ENCODE assay signal across 10 cellular contexts in the genomic region with DNA sequence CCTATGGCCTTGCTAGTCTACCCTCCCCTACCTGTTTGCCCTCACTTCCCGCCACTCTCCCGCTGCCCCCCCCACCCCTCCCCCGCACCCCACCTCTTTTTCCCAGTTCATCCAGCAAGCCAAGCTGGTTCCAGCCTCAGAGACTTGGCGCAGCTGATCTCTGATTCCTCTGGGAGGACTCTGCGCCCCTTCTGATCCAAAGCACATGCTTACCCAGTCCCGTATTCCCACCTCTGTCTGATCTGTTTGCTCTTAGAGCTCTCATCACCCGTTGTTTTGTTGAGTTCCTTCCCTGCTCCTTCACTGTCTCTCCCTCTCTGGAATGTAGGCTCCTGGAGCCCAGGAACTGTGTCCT. TPM values are rescaled to one million over a fixed set of nuclear protein-coding genes. Genes with fewer than 3 reads are reported as not detected.
DNase-seq lines count a peak whose midpoint lies in the region; ATAC-seq and TF ChIP-seq lines count a peak whose summit lies in the region.
"Had no signal": no experiment of that assay in that cellular context is flagged by ENCODE, and none has a peak within 500 bp of the region (broad histone marks: within the 10 kb centered on the region; RNA-seq: fewer than 3 reads in every experiment).

No MANE protein-coding gene starts in this region.

- no peak for DNase-seq in CD4-positive, CD25-positive, alpha-beta regulatory T cell
- DNase-seq in HuH-7.5 (ENCODE audit: low spot score) = peak; percentile 48
- peak; percentile 6 for DNase-seq in natural killer cell treated with Interleukin-12 subunit alpha and Interleukin-12 subunit beta and Interleukin-15 and Interleukin-18, amount 100 ng/mL, for 72 hours (ENCODE audit: low spot score)
- DNase-seq in islet precursor cell = no peak
- no peak for DNase-seq in left ventricle myocardium superior
- no peak for DNase-seq in CD1c-positive myeloid dendritic cell (ENCODE audit: extremely low spot score)

- peaks cover 3% of the 10 kb centered on the region for H3K36me3 ChIP-seq in CD4-positive, CD25-positive, alpha-beta regulatory T cell (ENCODE audit: control insufficient read depth, insufficient read depth, low read length)

- intact Hi-C loops in left ventricle myocardium superior (cut with micrococcal nuclease) = no loop called here

- no peaks in the 10 kb centered on the region for H3K27me3 ChIP-seq in CD4-positive, CD25-positive, alpha-beta regulatory T cell (ENCODE audit: control insufficient read depth, insufficient read depth, low read length)

- no peaks in the 10 kb centered on the region for H3K27me3 Mint-ChIP-seq in CD4-positive, CD25-positive, alpha-beta regulatory T cell
- peaks cover 7% of the 10 kb centered on the region for H3K27me3 Mint-ChIP-seq in brain
- no peaks in the 10 kb centered on the region for H3K27me3 Mint-ChIP-seq in natural killer cell treated with Interleukin-12 subunit alpha and Interleukin-12 subunit beta and Interleukin-15 and Interleukin-18, amount 100 ng/mL, for 72 hours

- H3K36me3 Mint-ChIP-seq in CD4-positive, CD25-positive, alpha-beta regulatory T cell = peaks cover 14% of the 10 kb centered on the region
- H3K36me3 Mint-ChIP-seq in brain = peaks cover 20% of the 10 kb centered on the region
- H3K36me3 Mint-ChIP-seq in natural killer cell treated with Interleukin-12 subunit alpha and Interleukin-12 subunit beta and Interleukin-15 and Interleukin-18, amount 100 ng/mL, for 72 hours = no peaks in the 10 kb centered on the region

- no peak for ATAC-seq in CD4-positive, CD25-positive, alpha-beta regulatory T cell (ENCODE audit: low read depth in 2 of 2)
- no peak for ATAC-seq in natural killer cell treated with Interleukin-12 subunit alpha and Interleukin-12 subunit beta and Interleukin-15 and Interleukin-18, amount 100 ng/mL, for 72 hours
- ATAC-seq in GM21723 (IDR thresholded peaks at IDR 0.05; ENCODE audit: unreplicated experiment) (no peak), left ventricle myocardium superior (no peak)

- H3K4me1 ChIP-seq in CD4-positive, CD25-positive, alpha-beta regulatory T cell (ENCODE audit: control insufficient read depth, insufficient read depth, low read length, poor library complexity, severe bottlenecking) = peaks cover 37% of the 10 kb centered on the region

- H3K9me3 Mint-ChIP-seq in CD4-positive, CD25-positive, alpha-beta regulatory T cell = no peaks in the 10 kb centered on the region
- H3K9me3 Mint-ChIP-seq in brain = peaks cover 0 to 3% (median 0%) of the 10 kb centered on the region in 5 experiments
- H3K9me3 Mint-ChIP-seq in natural killer cell treated with Interleukin-12 subunit alpha and Interleukin-12 subunit beta and Interleukin-15 and Interleukin-18, amount 100 ng/mL, for 72 hours = no peaks in the 10 kb centered on the region

- no peak for TF ChIP-seq CTCF in brain (conservative IDR thresholded peaks at IDR 0.05)

- peak overlapping the region in 2 of 3 donors; percentile 89 to 93 for H3K27ac Mint-ChIP-seq in CD4-positive, CD25-positive, alpha-beta regulatory T cell
- H3K27ac Mint-ChIP-seq in brain = peak overlapping the region; percentile 34 to 84 (median 75)
- H3K27ac Mint-ChIP-seq in natural killer cell treated with Interleukin-12 subunit alpha and Interleukin-12 subunit beta and Interleukin-15 and Interleukin-18, amount 100 ng/mL, for 72 hours = peak overlapping the region; percentile 64 to 73

- no peaks in the 10 kb centered on the region for H3K9me3 ChIP-seq in CD4-positive, CD25-positive, alpha-beta regulatory T cell (ENCODE audit: control insufficient read depth in 2 of 2, low read length in 2 of 2)

- H3K4me3 ChIP-seq in CD4-positive, CD25-positive, alpha-beta regulatory T cell (ENCODE audit: low read depth, low read length) = no peak overlapping the region

- no peak overlapping the region for H3K27ac ChIP-seq in CD4-positive, CD25-positive, alpha-beta regulatory T cell (ENCODE audit: insufficient read depth, low read length, poor library complexity, severe bottlenecking)

- H3K4me3 Mint-ChIP-seq in CD4-positive, CD25-positive, alpha-beta regulatory T cell = peak overlapping the region; percentile 86 to 92 (median 86)
- H3K4me3 Mint-ChIP-seq in brain = peak overlapping the region; percentile 81 to 90 (median 86)
- H3K4me3 Mint-ChIP-seq in natural killer cell treated with Interleukin-12 subunit alpha and Interleukin-12 subunit beta and Interleukin-15 and Interleukin-18, amount 100 ng/mL, for 72 hours = peak overlapping the region; percentile 93

- H3K4me1 Mint-ChIP-seq in CD4-positive, CD25-positive, alpha-beta regulatory T cell = peaks cover 20 to 38% (median 27%) of the 10 kb centered on the region in 4 donors
- peaks cover 59% of the 10 kb centered on the region for H3K4me1 Mint-ChIP-seq in brain
- H3K4me1 Mint-ChIP-seq in natural killer cell treated with Interleukin-12 subunit alpha and Interleukin-12 subunit beta and Interleukin-15 and Interleukin-18, amount 100 ng/mL, for 72 hours (ENCODE audit: low read depth in 2 of 2) = peaks cover 34% of the 10 kb centered on the region in 2 donors

RNA-seq across cellular contexts. Expression of a gene that starts 1.3 kb away (rescaled TPM):
- 59.8 TPM for total RNA-seq in CD4-positive, CD25-positive, alpha-beta regulatory T cell
- polyA plus RNA-seq in CD4-positive, CD25-positive, alpha-beta regulatory T cell = 10 to 100 TPM; 11.4 to 16.3 (median 12.4) TPM
- 30.8 TPM for polyA plus RNA-seq in brain (ENCODE audit: insufficient read depth, low read depth, low replicate concordance)
- total RNA-seq in natural killer cell treated with Interleukin-12 subunit alpha and Interleukin-12 subunit beta and Interleukin-15 and Interleukin-18, amount 100 ng/mL, for 72 hours = 10 to 100 TPM; 34.3 to 49.2 TPM
- total RNA-seq in left ventricle myocardium superior = 17.9 TPM

RNA-seq across cellular contexts. Expression of a gene that starts 40.6 kb away (rescaled TPM):
- total RNA-seq in CD4-positive, CD25-positive, alpha-beta regulatory T cell = not detected
- polyA plus RNA-seq in CD4-positive, CD25-positive, alpha-beta regulatory T cell = not detected
- polyA plus RNA-seq in brain (ENCODE audit: insufficient read depth, low read depth, low replicate concordance) = 0.10 TPM
- total RNA-seq in natural killer cell treated with Interleukin-12 subunit alpha and Interleukin-12 subunit beta and Interleukin-15 and Interleukin-18, amount 100 ng/mL, for 72 hours = not detected
- total RNA-seq in left ventricle myocardium superior = not detected
- total RNA-seq: Daoy had no signal

RNA-seq across cellular contexts. Expression of a gene that starts 47.0 kb away (rescaled TPM):
- not detected for total RNA-seq in CD4-positive, CD25-positive, alpha-beta regulatory T cell
- polyA plus RNA-seq in CD4-positive, CD25-positive, alpha-beta regulatory T cell = not detected
- 0.48 TPM for polyA plus RNA-seq in brain (ENCODE audit: insufficient read depth, low read depth, low replicate concordance)
- under 1 TPM in 1 of 2 donors, not detected in 1; 0.98 TPM for total RNA-seq in natural killer cell treated with Interleukin-12 subunit alpha and Interleukin-12 subunit beta and Interleukin-15 and Interleukin-18, amount 100 ng/mL, for 72 hours
- total RNA-seq in left ventricle myocardium superior = 0.45 TPM
- total RNA-seq: Daoy, M059J had no signal

Comparison
In these comparisons a context has a peak if more than half of its experiments do, and no peak if none do; other contexts are left out.
1. DNase-seq: peak in HuH-7.5 (single experiment) and natural killer cell treated with Interleukin-12 subunit alpha and Interleukin-12 subunit beta and Interleukin-15 and Interleukin-18, amount 100 ng/mL, for 72 hours (single experiment); none in CD4-positive, CD25-positive, alpha-beta regulatory T cell (0 of 3), islet precursor cell (single experiment), left ventricle myocardium superior (single experiment) and CD1c-positive myeloid dendritic cell (single experiment).
2. Peak in every context shown above with its lines, with median percentiles within 50 percentile points of each other: H3K27ac Mint-ChIP-seq and H3K4me3 Mint-ChIP-seq.